ENCODE assay signal across 26 cellular contexts in the genomic region with DNA sequence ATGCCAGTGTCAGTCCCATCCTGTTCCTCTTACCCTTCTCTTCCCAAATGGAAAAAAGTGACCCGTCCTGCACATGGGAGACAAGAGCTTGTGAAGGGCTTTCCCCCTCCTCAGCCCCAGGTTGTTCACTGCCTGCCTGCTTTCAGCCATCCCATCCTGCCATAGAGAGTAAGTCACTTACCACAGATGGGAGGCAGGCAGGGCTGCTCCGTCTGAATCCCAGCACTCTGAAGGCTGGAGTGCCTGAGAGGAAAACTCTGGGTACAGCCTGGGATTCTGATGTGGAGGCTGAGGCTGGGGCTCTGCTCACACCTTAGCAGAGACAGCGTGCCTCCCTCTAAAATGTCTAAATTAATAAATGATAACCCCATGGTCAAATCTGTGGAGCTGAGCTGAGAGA. TPM values are rescaled to one million over a fixed set of nuclear protein-coding genes. Genes with fewer than 3 reads are reported as not detected.
"Had no signal": no experiment of that assay in that cellular context is flagged by ENCODE, and none has a peak within 500 bp of the region (broad histone marks: within the 10 kb centered on the region; RNA-seq: fewer than 3 reads in every experiment).

No MANE protein-coding gene starts in this region.

- H3K4me1 Mint-ChIP-seq: naive thymus-derived CD4-positive, alpha-beta T cell had no signal

- H3K9me3 ChIP-seq: colonic mucosa, esophagus squamous epithelium, gastrocnemius medialis, heart right ventricle, left lung, lower lobe of right lung had no signal

- DNase-seq: colonic mucosa; cortex of kidney; effector CD8-positive, alpha-beta T cell; effector memory CD8-positive, alpha-beta T cell; endodermal cell; erythroblast; esophagus squamous epithelium; foreskin fibroblast; foreskin melanocyte; gastrocnemius medialis; glutamatergic neuron; head of caudate nucleus; heart right ventricle; hippocampal formation; left cardiac atrium; left ventricle myocardium superior; lower lobe of right lung; mesenchymal stem cell; midbrain; naive thymus-derived CD4-positive, alpha-beta T cell had no signal

- H3K4me3 ChIP-seq: colonic mucosa, esophagus squamous epithelium, gastrocnemius medialis, heart right ventricle, left lung, lower lobe of right lung had no signal

- H3K27ac ChIP-seq: colonic mucosa, epithelial cell of prostate, esophagus squamous epithelium, gastrocnemius medialis, heart right ventricle, left lung, lower lobe of right lung had no signal

- H3K36me3 Mint-ChIP-seq: naive thymus-derived CD4-positive, alpha-beta T cell had no signal

- H3K9me3 Mint-ChIP-seq: dendritic cell treated with granulocyte-macrophage colony-stimulating factor and Interleukin-4, amounts not matched to agents 40 ng/mL and 50 ng/mL, for 4 days; effector memory CD8-positive, alpha-beta T cell; endodermal cell had no signal

- H3K27me3 ChIP-seq: colonic mucosa, gastrocnemius medialis had no signal

- H3K27ac Mint-ChIP-seq: dendritic cell treated with granulocyte-macrophage colony-stimulating factor and Interleukin-4, amounts not matched to agents 40 ng/mL and 50 ng/mL, for 4 days; effector memory CD8-positive, alpha-beta T cell; endodermal cell; naive thymus-derived CD4-positive, alpha-beta T cell had no signal

- H3K4me1 ChIP-seq: colonic mucosa, esophagus squamous epithelium, gastrocnemius medialis, heart right ventricle, left lung, lower lobe of right lung had no signal

- H3K36me3 ChIP-seq: colonic mucosa, esophagus squamous epithelium, gastrocnemius medialis, heart right ventricle, left lung, lower lobe of right lung had no signal

- H3K4me3 Mint-ChIP-seq: dendritic cell treated with granulocyte-macrophage colony-stimulating factor and Interleukin-4, amounts not matched to agents 40 ng/mL and 50 ng/mL, for 4 days; effector memory CD8-positive, alpha-beta T cell; endodermal cell; naive thymus-derived CD4-positive, alpha-beta T cell had no signal

RNA-seq across cellular contexts. Expression of a gene that starts 14.8 kb away (rescaled TPM):
- total RNA-seq: dermis microvascular lymphatic vessel endothelial cell; gastrocnemius medialis; glomerular endothelial cell; lung microvascular endothelial cell; naive thymus-derived CD4-positive, alpha-beta T cell had no signal
- polyA plus RNA-seq: naive thymus-derived CD4-positive, alpha-beta T cell had no signal
